9 cellular contexts compared by ENCODE assay signal in the genomic region with DNA sequence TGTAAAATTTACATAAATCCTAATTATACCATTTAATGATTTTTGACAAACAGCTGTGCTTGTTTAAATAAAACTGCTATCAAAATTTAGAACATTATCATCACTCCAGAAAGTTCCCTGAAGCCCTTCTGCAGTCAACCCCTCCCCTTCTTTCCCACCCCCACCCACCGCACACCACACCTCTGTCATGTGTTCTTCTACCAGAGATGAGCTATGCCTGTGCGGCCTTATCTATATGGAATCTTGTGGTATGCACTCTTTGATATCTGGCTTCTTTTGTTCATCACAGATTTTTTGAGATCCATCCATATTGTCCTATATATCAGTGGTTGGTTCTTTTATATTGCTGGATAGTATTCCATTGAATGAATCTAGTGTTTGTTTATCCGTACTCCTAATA. TPM values are rescaled to one million over a fixed set of nuclear protein-coding genes. Genes with fewer than 3 reads are reported as not detected.
DNase-seq lines count a peak whose midpoint lies in the region; ATAC-seq, FAIRE-seq and TF ChIP-seq lines count a peak whose summit lies in the region.
"Had no signal": no experiment of that assay in that cellular context is flagged by ENCODE, and none has a peak within 500 bp of the region (broad histone marks: within the 10 kb centered on the region; RNA-seq: fewer than 3 reads in every experiment).

No MANE protein-coding gene starts in this region.

- POLR2A ChIA-PET in activated CD8-positive, alpha-beta T cell treated with anti-CD3 and anti-CD28 coated beads, Interleukin-2, amount 10 ng/mL, durations not matched to agents 7 days and 5 days (lab: Charles Lee) = interaction anchor here (0.6 kb wide), 1 partner anchor 818 kb away, joined by 3 read pairs; no protein-coding TSS in a partner anchor

- peak overlapping the region; percentile 86 for H3K27ac Mint-ChIP-seq in activated CD8-positive, alpha-beta T cell treated with anti-CD3 and anti-CD28 coated beads, Interleukin-2, amount 10 ng/mL, durations not matched to agents 7 days and 5 days
- peak overlapping the region in 1 of 6 donors; percentile 45 for H3K27ac Mint-ChIP-seq in naive B cell

- H3K4me3 Mint-ChIP-seq in activated CD8-positive, alpha-beta T cell treated with anti-CD3 and anti-CD28 coated beads, Interleukin-2, amount 10 ng/mL, durations not matched to agents 7 days and 5 days = peak overlapping the region; percentile 65
- H3K4me3 Mint-ChIP-seq in naive B cell = peak overlapping the region in 5 of 8 donors; percentile 15 to 78 (median 30)

- peak overlapping the region; percentile 54 to 95 for H3K27ac ChIP-seq in tibial artery

- peaks cover 0 to 100% (median 76%) of the 10 kb centered on the region in 4 donors for H3K4me1 ChIP-seq in tibial artery

- H3K27me3 Mint-ChIP-seq in activated CD8-positive, alpha-beta T cell treated with anti-CD3 and anti-CD28 coated beads, Interleukin-2, amount 10 ng/mL, durations not matched to agents 7 days and 5 days (ENCODE audit: low read depth) = no peaks in the 10 kb centered on the region
- no peaks in the 10 kb centered on the region for H3K27me3 Mint-ChIP-seq in naive B cell

- no peak for FAIRE-seq in GM12892 (lab: Jason Lieb, UNC)

- no peaks in the 10 kb centered on the region for H3K27me3 ChIP-seq in tibial artery

- no peaks in the 10 kb centered on the region for H3K9me3 Mint-ChIP-seq in activated CD8-positive, alpha-beta T cell treated with anti-CD3 and anti-CD28 coated beads, Interleukin-2, amount 10 ng/mL, durations not matched to agents 7 days and 5 days (ENCODE audit: insufficient read depth)
- H3K9me3 Mint-ChIP-seq in naive B cell = no peaks in the 10 kb centered on the region

- H3K9me3 ChIP-seq in tibial artery = no peaks in the 10 kb centered on the region

- H3K4me1 Mint-ChIP-seq in activated CD8-positive, alpha-beta T cell treated with anti-CD3 and anti-CD28 coated beads, Interleukin-2, amount 10 ng/mL, durations not matched to agents 7 days and 5 days (ENCODE audit: low read depth) = peaks cover 73% of the 10 kb centered on the region
- peaks cover 57 to 70% (median 67%) of the 10 kb centered on the region in 3 donors for H3K4me1 Mint-ChIP-seq in naive B cell

- DNase-seq in activated naive CD4-positive, alpha-beta T cell treated with Interleukin-2 at 50 U/mL for 16 hours = peak; percentile 37
- DNase-seq in activated naive CD4-positive, alpha-beta T cell (lab: John Stamatoyannopoulos, UW) = no peak
- DNase-seq in activated CD8-positive, alpha-beta T cell treated with anti-CD3 and anti-CD28 coated beads, Interleukin-2, amount 10 ng/mL, durations not matched to agents 7 days and 5 days = peak; percentile 51
- DNase-seq in naive B cell = no peak
- DNase-seq in tibial artery = no peak
- no peak for DNase-seq in GM12892 (ENCODE audit: insufficient read length)
- DNase-seq: NCI-H2081 treated with DMSO at 0.1 percent for 48 hours had no signal

- TF ChIP-seq CTCF in tibial artery (IDR thresholded peaks at IDR 0.05) = no peak

- TF ChIP-seq POLR2A in GM12892 (IDR thresholded peaks at IDR 0.05; ENCODE audit: low read depth, low read length) = no peak

- peaks cover 0 to 3% (median 0%) of the 10 kb centered on the region in 3 donors for H3K36me3 ChIP-seq in tibial artery

- peak overlapping the region in 1 of 2 donors; percentile 34 for H3K4me3 ChIP-seq in tibial artery

- H3K36me3 Mint-ChIP-seq in activated CD8-positive, alpha-beta T cell treated with anti-CD3 and anti-CD28 coated beads, Interleukin-2, amount 10 ng/mL, durations not matched to agents 7 days and 5 days (ENCODE audit: low read depth) = peaks cover 59% of the 10 kb centered on the region
- H3K36me3 Mint-ChIP-seq in naive B cell = peaks cover 23% of the 10 kb centered on the region in 2 donors

- ATAC-seq in activated CD8-positive, alpha-beta T cell treated with anti-CD3 and anti-CD28 coated beads, Interleukin-2, amount 10 ng/mL, durations not matched to agents 7 days and 5 days = peak; percentile 61
- no peak for ATAC-seq in naive B cell (ENCODE audit: low read depth in 2 of 2)
- ATAC-seq in HG02970 (IDR thresholded peaks at IDR 0.05; ENCODE audit: low FRiP score, unreplicated experiment) = no peak
- no peak for ATAC-seq in HG02759 (IDR thresholded peaks at IDR 0.05; ENCODE audit: unreplicated experiment)

- intact Hi-C loops in tibial artery (cut with DNase I; ENCODE audit: low total_unique reads) = no loop called here

- CTCF ChIA-PET in activated CD8-positive, alpha-beta T cell treated with anti-CD3 and anti-CD28 coated beads, Interleukin-2, amount 10 ng/mL, durations not matched to agents 7 days and 5 days (lab: Charles Lee) = interaction anchor here (1.0 to 3.4 kb wide), 8 partner anchors 9 to 444 kb away, joined by 3 to 32 read pairs (median 6); no protein-coding TSS in a partner anchor

RNA-seq across cellular contexts. Expression of a gene that starts 7.2 kb away (rescaled TPM):
- total RNA-seq in activated CD8-positive, alpha-beta T cell treated with anti-CD3 and anti-CD28 coated beads, Interleukin-2, amount 10 ng/mL, durations not matched to agents 7 days and 5 days = 10 to 100 TPM; 17.3 to 17.6 TPM
- 100 to 1,000 TPM in 5 of 6 donors, 10 to 100 TPM in 1; 90.6 to 241 (median 177) TPM for polyA plus RNA-seq in naive B cell (ENCODE audit: low read depth in 6 of 6)
- polyA plus RNA-seq in GM12892 (2012; ENCODE audit: missing spikeins) = 20.0 TPM

Comparison
In these comparisons a context has a peak if more than half of its experiments do, and no peak if none do; other contexts are left out.
1. DNase-seq: peak in activated naive CD4-positive, alpha-beta T cell treated with Interleukin-2 at 50 U/mL for 16 hours (single experiment) and activated CD8-positive, alpha-beta T cell treated with anti-CD3 and anti-CD28 coated beads, Interleukin-2, amount 10 ng/mL, durations not matched to agents 7 days and 5 days (single experiment); none in activated naive CD4-positive, alpha-beta T cell (0 of 4), naive B cell (single experiment), tibial artery (0 of 2) and GM12892 (single experiment).